17 cellular contexts compared by ENCODE assay signal in genomic region chr15:74808840-74809229, GRCh38. TPM values are rescaled to one million over a fixed set of nuclear protein-coding genes. Genes with fewer than 3 reads are reported as not detected.
DNase-seq lines count a peak whose midpoint lies in the region; ATAC-seq, FAIRE-seq and TF ChIP-seq lines count a peak whose summit lies in the region.
"Had no signal": no experiment of that assay in that cellular context is flagged by ENCODE, and none has a peak within 500 bp of the region (broad histone marks: within the 10 kb centered on the region; RNA-seq: fewer than 3 reads in every experiment).

No MANE protein-coding gene starts in this region.

- H3K27me3 Mint-ChIP-seq in H9 (ENCODE audit: low read depth): peaks cover 8% of the 10 kb centered on the region
- H3K27me3 Mint-ChIP-seq in naive thymus-derived CD8-positive, alpha-beta T cell: no peaks in the 10 kb centered on the region

- H3K79me2 ChIP-seq in SK-N-SH (ENCODE audit: insufficient read depth) (no peaks in the 10 kb centered on the region), H9 (ENCODE audit: insufficient read depth, low read length) (no peaks in the 10 kb centered on the region)

- no peak overlapping the region for H3K9ac ChIP-seq in SK-N-SH
- H3K9ac ChIP-seq in H9 (ENCODE audit: extremely low read depth, insufficient read length, low read length): no peak overlapping the region

- H2BK5ac ChIP-seq in H9 (ENCODE audit: insufficient read length, low read length): no peak overlapping the region

- H3K23me2 ChIP-seq in H9 (ENCODE audit: insufficient read length, low read depth, low read length, poor library complexity, severe bottlenecking): no peaks in the 10 kb centered on the region

- no peaks in the 10 kb centered on the region for H3K9me3 Mint-ChIP-seq in H9
- no peaks in the 10 kb centered on the region for H3K9me3 Mint-ChIP-seq in naive thymus-derived CD8-positive, alpha-beta T cell

- H3K9me3 ChIP-seq in SK-N-SH (no peaks in the 10 kb centered on the region), H9 (ENCODE audit: control insufficient read depth, low read depth, low read length) (no peaks in the 10 kb centered on the region)
- H3K9me3 ChIP-seq: body of pancreas had no signal

- in situ Hi-C loops in astrocyte of the cerebellum (cut with HindIII; ENCODE audit: low sequenced_read_pairs): no loop called here

- no peak overlapping the region for H4K91ac ChIP-seq in H9 (ENCODE audit: insufficient read length, low read depth, low read length)

- no peak for TF ChIP-seq EP300 in SK-N-SH (IDR thresholded peaks at IDR 0.05; ENCODE audit: borderline replicate concordance in 1 of 2, low read depth in 1 of 2, low read length in 1 of 2)

- H3K4me1 ChIP-seq in SK-N-SH (ENCODE audit: control insufficient read depth in 1 of 2, insufficient read depth in 2 of 2, low read depth in 1 of 2, low read length in 1 of 2): no peaks in the 10 kb centered on the region
- H3K4me1 ChIP-seq in H9 (ENCODE audit: insufficient read depth, low read length): no peaks in the 10 kb centered on the region
- H3K4me1 ChIP-seq: body of pancreas had no signal

- peaks cover 5 to 6% (median 5%) of the 10 kb centered on the region in 3 experiments; a peak in 4 of 7 replicates for H3K36me3 Mint-ChIP-seq in H9 (ENCODE audit: insufficient read depth in 1 of 3, low read depth in 3 of 3)
- H3K36me3 Mint-ChIP-seq in naive thymus-derived CD8-positive, alpha-beta T cell: peaks cover 0 to 7% (median 0%) of the 10 kb centered on the region in 3 donors

- peaks cover 5% of the 10 kb centered on the region for H3F3A ChIP-seq in SK-N-SH (replicated peaks; ENCODE audit: insufficient read depth)

- POLR2A ChIA-PET in SK-N-SH (lab: Yijun Ruan, JAX): no interaction called here
- POLR2A ChIA-PET in naive thymus-derived CD8-positive, alpha-beta T cell (lab: Charles Lee): interaction anchor here (1.3 to 32.7 kb wide), 2 partner anchors 12 to 26 kb away, joined by 4 to 1300 read pairs; partner anchors contain the start of gene CSK

- H2BK120ac ChIP-seq in H9 (ENCODE audit: low read depth, low read length, poor library complexity, severe bottlenecking): no peak overlapping the region

- no peak overlapping the region for H3K18ac ChIP-seq in H9 (ENCODE audit: insufficient read length, low read depth, low read length)

- peaks cover 0 to 2% of the 10 kb centered on the region in 2 experiments for H3K36me3 ChIP-seq in SK-N-SH (replicated peaks in 1 of 2; ENCODE audit: control insufficient read depth in 1 of 2, insufficient read depth in 2 of 2, low read length in 1 of 2)

- no peak for TF ChIP-seq RAD21 in SK-N-SH (IDR thresholded peaks at IDR 0.05; ENCODE audit: low read length)

- TF ChIP-seq CTCF in SK-N-SH (IDR thresholded peaks at IDR 0.05): no peak
- TF ChIP-seq CTCF in H9 (conservative IDR thresholded peaks at IDR 0.05): peak; percentile 63
- peak; percentile 16 for TF ChIP-seq CTCF in astrocyte of the cerebellum (IDR thresholded peaks at IDR 0.05; ENCODE audit: low read depth, low read length, missing control alignments)

- H3K23ac ChIP-seq in H9 (ENCODE audit: insufficient read length, low read depth, low read length): no peak overlapping the region

- H3K27ac ChIP-seq in SK-N-SH (ENCODE audit: low read depth in 2 of 2, low read length in 1 of 2) (no peak overlapping the region), H9 (ENCODE audit: insufficient read length, low read depth, low read length) (no peak overlapping the region)
- H3K27ac ChIP-seq: body of pancreas, foreskin keratinocyte, skin epidermis had no signal

- CTCF ChIA-PET in SK-N-SH (lab: Yijun Ruan, JAX): interaction anchor here (1.0 to 2.8 kb wide), 6 partner anchors 9 to 40 kb away, joined by 4 to 11 read pairs (median 8); no protein-coding TSS in a partner anchor

- H3K4me3 ChIP-seq in SK-N-SH (ENCODE audit: low read depth in 2 of 2, low read length in 1 of 2) (no peak overlapping the region), astrocyte of the cerebellum (ENCODE audit: low read depth, low read length) (no peak overlapping the region)
- H3K4me3 ChIP-seq: body of pancreas, skin epidermis had no signal

- H3K4me3 Mint-ChIP-seq in H9: peak overlapping the region in 1 of 2 experiments; percentile 12; a peak in 1 of 5 replicates
- no peak overlapping the region for H3K4me3 Mint-ChIP-seq in naive thymus-derived CD8-positive, alpha-beta T cell

- ATAC-seq in SK-N-SH treated with all-trans-retinoic acid at 6 μM for 48 hours: peak; percentile 19
- no peak for ATAC-seq in naive thymus-derived CD8-positive, alpha-beta T cell
- ATAC-seq in GM18517 (IDR thresholded peaks at IDR 0.05; ENCODE audit: unreplicated experiment): no peak
- ATAC-seq: body of pancreas, foreskin keratinocyte had no signal

- no peaks in the 10 kb centered on the region for H4K20me1 ChIP-seq in SK-N-SH (ENCODE audit: insufficient read depth)
- H4K20me1 ChIP-seq in H9 (ENCODE audit: control insufficient read depth, insufficient read depth, insufficient read length): no peaks in the 10 kb centered on the region

- H2AFZ ChIP-seq in SK-N-SH (ENCODE audit: low read depth) (no peak overlapping the region), H9 (ENCODE audit: low read length) (no peak overlapping the region)

- H4K8ac ChIP-seq in H9 (replicated peaks; ENCODE audit: insufficient read length, low read depth, low read length): no peak overlapping the region

- no peak overlapping the region for H2BK15ac ChIP-seq in H9 (ENCODE audit: low read depth, low read length)

- peaks cover 9 to 16% of the 10 kb centered on the region in 2 experiments for H3K4me1 Mint-ChIP-seq in H9
- peaks cover 33 to 41% (median 36%) of the 10 kb centered on the region in 4 donors for H3K4me1 Mint-ChIP-seq in naive thymus-derived CD8-positive, alpha-beta T cell

- no peak overlapping the region for H3T11ph ChIP-seq in H9 (ENCODE audit: low read length)

- H2AK5ac ChIP-seq in H9 (ENCODE audit: insufficient read length, low read length): no peak overlapping the region

- no peaks in the 10 kb centered on the region for H3K9me2 ChIP-seq in SK-N-SH

- WGBS in SK-N-SH (ENCODE audit: low lambda C conversion rate): 93% methylated on average over 4 of the region's 4 CpGs
- WGBS in H9 (ENCODE audit: extremely low coverage, insufficient read length, low lambda C conversion rate): no CpG with 5 or more reads among the region's 4 CpGs

- no peak overlapping the region for H3K56ac ChIP-seq in H9 (ENCODE audit: insufficient read length, low read depth, low read length)

- peak overlapping the region in 1 of 3 experiments; percentile 16; a peak in 2 of 7 replicates for H3K27ac Mint-ChIP-seq in H9
- H3K27ac Mint-ChIP-seq in naive thymus-derived CD8-positive, alpha-beta T cell: peak overlapping the region; percentile 73 to 96 (median 88)

- no peak for FAIRE-seq in GM12892 (lab: Jason Lieb, UNC)

- H2BK20ac ChIP-seq in H9 (ENCODE audit: low read depth, low read length, poor library complexity, severe bottlenecking): no peak overlapping the region

- H3K4me2 ChIP-seq in SK-N-SH (no peak overlapping the region), H9 (ENCODE audit: insufficient read depth, insufficient read length, low read length) (no peak overlapping the region)

- no peak overlapping the region for H4K5ac ChIP-seq in H9 (ENCODE audit: insufficient read length, low read depth, low read length)

- no peak overlapping the region for H3K4ac ChIP-seq in H9 (ENCODE audit: low read depth, low read length)

- no peak for TF ChIP-seq POLR2A in GM12892 (IDR thresholded peaks at IDR 0.05; ENCODE audit: low read depth, low read length)

- H2BK12ac ChIP-seq in H9 (ENCODE audit: insufficient read length, low read depth, low read length): no peak overlapping the region

- no peaks in the 10 kb centered on the region for H3K79me1 ChIP-seq in H9 (ENCODE audit: insufficient read depth, low read depth, low read length, poor library complexity, severe bottlenecking)

- H3K14ac ChIP-seq in H9 (ENCODE audit: insufficient read depth, low read length): no peak overlapping the region

- DNase-seq in SK-N-SH (no peak), H9 (peak; percentile 61), astrocyte of the cerebellum (ENCODE audit: low read depth) (no peak), GM12892 (ENCODE audit: insufficient read length) (no peak), T-helper 9 cell (no peak)
- DNase-seq in naive thymus-derived CD8-positive, alpha-beta T cell: no peak
- DNase-seq: activated CD4-positive, CD25-positive, alpha-beta regulatory T cell treated with anti-CD3 and anti-CD28 coated beads, Interleukin-2, amount 50 U/mL, for 72 hours; body of pancreas; effector CD4-positive, alpha-beta T cell; NCI-H2171 treated with DMSO at 0.1 percent for 48 hours had no signal

- no peaks in the 10 kb centered on the region for H3K27me3 ChIP-seq in SK-N-SH (ENCODE audit: insufficient read depth)
- H3K27me3 ChIP-seq in H9 (ENCODE audit: insufficient read depth, low read length): no peaks in the 10 kb centered on the region
- H3K27me3 ChIP-seq: body of pancreas, foreskin keratinocyte had no signal

RNA-seq across cellular contexts. Expression of gene LMAN1L, which starts 3.8 kb away (rescaled TPM):
- polyA plus RNA-seq in SK-N-SH (2012; rRNA removed): 0.02 TPM in 1 of 2 replicates, not detected in the other
- not detected in 2 replicates for polyA plus RNA-seq in SK-N-SH (2012; cell fraction: cytosol; rRNA removed)
- 0.04 and 0.08 TPM in 2 replicates for polyA plus RNA-seq in SK-N-SH (2012; cell fraction: nucleus; rRNA removed)
- total RNA-seq in H9 (2021): not detected in 2 replicates
- under 1 TPM; 0.57 to 0.80 TPM for total RNA-seq in naive thymus-derived CD8-positive, alpha-beta T cell
- polyA plus RNA-seq in naive thymus-derived CD8-positive, alpha-beta T cell: not detected
- polyA plus RNA-seq in GM12892 (2012; ENCODE audit: missing spikeins): 0.45 TPM
- total RNA-seq: body of pancreas, foreskin keratinocyte, omental fat pad, subcutaneous adipose tissue had no signal
- polyA plus RNA-seq: foreskin keratinocyte, mammary epithelial cell had no signal

RNA-seq across cellular contexts. Expression of gene CPLX3, which starts 17.6 kb away (rescaled TPM):
- not detected in 2 replicates for polyA plus RNA-seq in SK-N-SH (2012; rRNA removed)
- not detected in 2 replicates for polyA plus RNA-seq in SK-N-SH (2012; cell fraction: cytosol; rRNA removed)
- 0.08 and 0.23 TPM in 2 replicates for polyA plus RNA-seq in SK-N-SH (2012; cell fraction: nucleus; rRNA removed)
- total RNA-seq in H9 (2021): not detected in 2 replicates
- total RNA-seq in naive thymus-derived CD8-positive, alpha-beta T cell: under 1 TPM; 0.39 to 0.44 TPM
- polyA plus RNA-seq in naive thymus-derived CD8-positive, alpha-beta T cell: not detected
- polyA plus RNA-seq in GM12892 (2012; ENCODE audit: missing spikeins): not detected
- total RNA-seq: body of pancreas, foreskin keratinocyte, mammary epithelial cell, omental fat pad, subcutaneous adipose tissue had no signal
- polyA plus RNA-seq: foreskin keratinocyte, mammary epithelial cell had no signal

RNA-seq across cellular contexts. Expression of gene CSK, which starts 27.0 kb away (rescaled TPM):
- 34.7 and 53.1 TPM in 2 replicates for polyA plus RNA-seq in SK-N-SH (2012; rRNA removed)
- 25.5 and 43.5 TPM in 2 replicates for polyA plus RNA-seq in SK-N-SH (2012; cell fraction: cytosol; rRNA removed)
- 94.6 and 111 TPM in 2 replicates for polyA plus RNA-seq in SK-N-SH (2012; cell fraction: nucleus; rRNA removed)
- total RNA-seq in H9 (2021): 49.2 and 49.3 TPM in 2 replicates
- 100 to 1,000 TPM; 220 TPM for total RNA-seq in naive thymus-derived CD8-positive, alpha-beta T cell
- polyA plus RNA-seq in naive thymus-derived CD8-positive, alpha-beta T cell: 100 to 1,000 TPM in 1 of 3 donors, 10 to 100 TPM in 2; 70.8 to 124 (median 79.8) TPM
- 114 TPM for polyA plus RNA-seq in GM12892 (2012; ENCODE audit: missing spikeins)

RNA-seq across cellular contexts. Expression of gene ULK3, which starts 34.1 kb away (rescaled TPM):
- polyA plus RNA-seq in SK-N-SH (2012; rRNA removed): 41.3 and 55.3 TPM in 2 replicates
- 11.1 and 17.6 TPM in 2 replicates for polyA plus RNA-seq in SK-N-SH (2012; cell fraction: cytosol; rRNA removed)
- polyA plus RNA-seq in SK-N-SH (2012; cell fraction: nucleus; rRNA removed): 300 and 348 TPM in 2 replicates
- 31.1 and 34.0 TPM in 2 replicates for total RNA-seq in H9 (2021)
- total RNA-seq in naive thymus-derived CD8-positive, alpha-beta T cell: 10 to 100 TPM; 82.8 to 83.6 TPM
- polyA plus RNA-seq in naive thymus-derived CD8-positive, alpha-beta T cell: 10 to 100 TPM; 16.3 to 32.2 (median 16.6) TPM
- polyA plus RNA-seq in GM12892 (2012; ENCODE audit: missing spikeins): 25.0 TPM
